Comparison of ENCODE assay signal across 1 cellular context in genomic region chr19:1416014-1416841, GRCh38.
TF ChIP-seq lines count a peak whose summit lies in the region.

No MANE protein-coding gene starts in this region.

TF ChIP-seq in GM12878, 131 proteins besides CTCF, POLR2A, EP300 and RAD21:
- no peak for TF ChIP-seq ETV6 (conservative IDR thresholded peaks at IDR 0.05 in 1 of 2, IDR thresholded peaks at IDR 0.05 in 1 of 2; ENCODE audit: borderline replicate concordance in 1 of 2, low read depth in 1 of 2)
- TF ChIP-seq SMARCA5 (IDR thresholded peaks at IDR 0.05), result no peak
